In the genomic region with DNA sequence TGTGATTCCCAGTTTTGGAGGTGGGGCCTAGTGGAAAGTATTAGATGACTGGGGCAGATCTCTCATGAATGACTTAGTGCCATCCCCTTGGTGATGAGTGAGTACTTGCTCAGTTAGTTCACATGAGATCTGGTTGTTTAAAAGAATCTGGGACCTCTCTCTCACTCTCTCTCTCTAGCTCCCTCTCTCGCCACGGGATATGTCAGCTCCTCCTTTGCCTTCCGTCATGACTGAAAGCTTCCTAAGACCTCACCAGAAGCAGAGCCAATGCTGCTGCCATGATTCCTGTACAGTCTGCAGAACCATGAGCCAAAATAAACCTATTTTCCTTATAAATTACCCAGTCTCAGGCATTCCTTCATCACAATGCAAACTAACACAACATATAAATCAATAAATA, we compare ENCODE assay signal across 1 cellular context.
TF ChIP-seq lines count a peak whose summit lies in the region.

No MANE protein-coding gene starts in this region.

TF ChIP-seq in K562, 482 proteins besides CTCF, POLR2A, EP300 and RAD21 (continued from another document):
- TF ChIP-seq, protein P1, sequence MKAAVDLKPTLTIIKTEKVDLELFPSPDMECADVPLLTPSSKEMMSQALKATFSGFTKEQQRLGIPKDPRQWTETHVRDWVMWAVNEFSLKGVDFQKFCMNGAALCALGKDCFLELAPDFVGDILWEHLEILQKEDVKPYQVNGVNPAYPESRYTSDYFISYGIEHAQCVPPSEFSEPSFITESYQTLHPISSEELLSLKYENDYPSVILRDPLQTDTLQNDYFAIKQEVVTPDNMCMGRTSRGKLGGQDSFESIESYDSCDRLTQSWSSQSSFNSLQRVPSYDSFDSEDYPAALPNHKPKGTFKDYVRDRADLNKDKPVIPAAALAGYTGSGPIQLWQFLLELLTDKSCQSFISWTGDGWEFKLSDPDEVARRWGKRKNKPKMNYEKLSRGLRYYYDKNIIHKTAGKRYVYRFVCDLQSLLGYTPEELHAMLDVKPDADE (conservative IDR thresholded peaks at IDR 0.05; ENCODE audit: control insufficient read depth, low read depth, low read length), result no peak
